In genomic region chr22:47634342-47634741, GRCh38 we compare ENCODE assay signal across 22 cellular contexts.
"Had no signal": no experiment of that assay in that cellular context is flagged by ENCODE, and none has a peak within 500 bp of the region (broad histone marks: within the 10 kb centered on the region; RNA-seq: fewer than 3 reads in every experiment).

No MANE protein-coding gene starts in this region.

- H3K4me3 Mint-ChIP-seq: activated CD8-positive, alpha-beta T cell treated with anti-CD3 and anti-CD28 coated beads for 36 hours; activated naive CD8-positive, alpha-beta T cell treated with anti-CD3 and anti-CD28 coated beads, Interleukin-2, amount 10 ng/mL, durations not matched to agents 7 days and 5 days; activated T-cell treated with anti-CD3 and anti-CD28 coated beads, Interleukin-2, amount 50 U/mL, for 24 hours; natural killer cell; stimulated activated naive CD8-positive, alpha-beta T cell treated with anti-CD3 and anti-CD28 coated beads, Interleukin-15, amount 100 ng/mL, for 72 hours; T-helper 2 cell treated with Interferon-gamma antibody and Interleukin-4, amounts not matched to agents 5 μg/mL and 100 μg/mL, for 36 hours had no signal

- H3K79me2 ChIP-seq: parathyroid adenoma had no signal

- ATAC-seq: activated CD8-positive, alpha-beta T cell treated with anti-CD3 and anti-CD28 coated beads for 36 hours; body of pancreas; heart left ventricle; natural killer cell; right lobe of liver; stimulated activated naive CD8-positive, alpha-beta T cell treated with anti-CD3 and anti-CD28 coated beads, Interleukin-15, amount 100 ng/mL, for 72 hours had no signal

- H3K4me1 Mint-ChIP-seq: activated naive CD8-positive, alpha-beta T cell treated with anti-CD3 and anti-CD28 coated beads, Interleukin-2, amount 10 ng/mL, durations not matched to agents 7 days and 5 days; natural killer cell; stimulated activated naive CD8-positive, alpha-beta T cell treated with anti-CD3 and anti-CD28 coated beads, Interleukin-15, amount 100 ng/mL, for 72 hours had no signal

- H3K36me3 ChIP-seq: heart left ventricle, neutrophil, right lobe of liver had no signal

- H3K27ac ChIP-seq: body of pancreas, dorsolateral prefrontal cortex, heart left ventricle, neutrophil, parathyroid adenoma, right lobe of liver had no signal

- H2AFZ ChIP-seq: parathyroid adenoma had no signal

- H3K27me3 Mint-ChIP-seq: activated naive CD8-positive, alpha-beta T cell treated with anti-CD3 and anti-CD28 coated beads, Interleukin-2, amount 10 ng/mL, durations not matched to agents 7 days and 5 days had no signal

- H3K27me3 ChIP-seq: body of pancreas, neutrophil, right lobe of liver had no signal

- H3K27ac Mint-ChIP-seq: activated CD8-positive, alpha-beta T cell treated with anti-CD3 and anti-CD28 coated beads for 36 hours; activated naive CD8-positive, alpha-beta T cell treated with anti-CD3 and anti-CD28 coated beads, Interleukin-2, amount 10 ng/mL, durations not matched to agents 7 days and 5 days; activated T-cell treated with anti-CD3 and anti-CD28 coated beads, Interleukin-2, amount 50 U/mL, for 24 hours; activated T-helper 2 cell treated with anti-CD3 and anti-CD28 coated beads, Interferon-gamma antibody, Interleukin-2, Interleukin-4, amounts not matched to agents 10 μg/mL and 5 μg/mL and 100 μg/mL, durations not matched to agents 14 hours and 24 hours and 36 hours; natural killer cell; stimulated activated naive CD8-positive, alpha-beta T cell treated with anti-CD3 and anti-CD28 coated beads, Interleukin-15, amount 100 ng/mL, for 72 hours; T-helper 2 cell treated with Interferon-gamma antibody and Interleukin-4, amounts not matched to agents 5 μg/mL and 100 μg/mL, for 36 hours had no signal

- H3K9ac ChIP-seq: parathyroid adenoma had no signal

- H3K36me3 Mint-ChIP-seq: activated naive CD8-positive, alpha-beta T cell treated with anti-CD3 and anti-CD28 coated beads, Interleukin-2, amount 10 ng/mL, durations not matched to agents 7 days and 5 days had no signal

- DNase-seq: activated CD4-positive, alpha-beta T cell treated with anti-CD3 and anti-CD28 coated beads for 48 hours; activated CD4-positive, CD25-positive, alpha-beta regulatory T cell; activated CD8-positive, alpha-beta T cell treated with anti-CD3 and anti-CD28 coated beads for 36 hours; activated naive CD4-positive, alpha-beta T cell treated with Interleukin-2 at 50 U/mL for 16 hours; activated naive CD8-positive, alpha-beta T cell treated with anti-CD3 and anti-CD28 coated beads, Interleukin-2, amount 10 ng/mL, durations not matched to agents 7 days and 5 days; activated T-cell treated with anti-CD3 and anti-CD28 coated beads, Interleukin-2, amount 50 U/mL, for 24 hours; body of pancreas; dorsolateral prefrontal cortex; foreskin melanocyte; heart left ventricle; kidney glomerular epithelial cell; natural killer cell; right lobe of liver; small intestine; stimulated activated CD4-positive, alpha-beta T cell treated with anti-CD3 and anti-CD28 coated beads, Interleukin-15, amount 100 ng/mL, for 24 hours; stimulated activated CD4-positive, alpha-beta T cell treated with anti-CD3 and anti-CD28 coated beads, Interleukin-4, amount 100 ng/mL, for 1 hour; stimulated activated naive CD8-positive, alpha-beta T cell treated with anti-CD3 and anti-CD28 coated beads, Interleukin-15, amount 100 ng/mL, for 72 hours; trophoblast cell had no signal

- H3K4me1 ChIP-seq: body of pancreas, heart left ventricle, parathyroid adenoma, right lobe of liver had no signal

- H3K4me3 ChIP-seq: body of pancreas, heart left ventricle, right lobe of liver had no signal

- H3K9me3 ChIP-seq: neutrophil, right lobe of liver had no signal
